Comparison of ENCODE assay signal across 8 cellular contexts in genomic region chr7:75727881-75728592, GRCh38. TPM values are rescaled to one million over a fixed set of nuclear protein-coding genes. Genes with fewer than 3 reads are reported as not detected.
DNase-seq lines count a peak whose midpoint lies in the region; ATAC-seq, FAIRE-seq and TF ChIP-seq lines count a peak whose summit lies in the region.

No MANE protein-coding gene starts in this region.

- H3K36me3 Mint-ChIP-seq in activated naive CD8-positive, alpha-beta T cell: no peaks in the 10 kb centered on the region

- DNase-seq in DMS79 (lab: John Stamatoyannopoulos, UW): peak; percentile 92
- DNase-seq in NCI-H1105 treated with DMSO at 0.1 percent for 48 hours (lab: John Stamatoyannopoulos, UW): peak; percentile 91
- peak; percentile 90 for DNase-seq in left lung
- DNase-seq in aorta: peak; percentile 50 to 65
- DNase-seq in hypothalamus (lab: John Stamatoyannopoulos, UW): no peak
- DNase-seq in D721Med (ENCODE audit: insufficient read length, low spot score): no peak

- H3K4me1 Mint-ChIP-seq in activated naive CD8-positive, alpha-beta T cell (ENCODE audit: low read depth): peaks cover 20% of the 10 kb centered on the region

- H3K27ac ChIP-seq in left lung (peak overlapping the region; percentile 58 to 68), aorta (ENCODE audit: low read depth in 1 of 2, low read length in 2 of 2) (peak overlapping the region in 1 of 2 donors; percentile 13)

- H3K9me3 ChIP-seq in left lung (no peaks in the 10 kb centered on the region), aorta (ENCODE audit: control insufficient read depth, low read length) (no peaks in the 10 kb centered on the region)

- H3K4me3 ChIP-seq in left lung (no peak overlapping the region), aorta (ENCODE audit: low read length in 2 of 2) (no peak overlapping the region)

- H3K27me3 ChIP-seq in left lung: no peaks in the 10 kb centered on the region
- H3K27me3 ChIP-seq in aorta (ENCODE audit: control insufficient read depth in 1 of 2, insufficient read depth in 2 of 2, low read length in 1 of 2): no peaks in the 10 kb centered on the region

- H3K27me3 Mint-ChIP-seq in activated naive CD8-positive, alpha-beta T cell: no peaks in the 10 kb centered on the region

- no peak for FAIRE-seq in D721Med (lab: Jason Lieb, UNC)

- no peaks in the 10 kb centered on the region for H3K9me3 Mint-ChIP-seq in activated naive CD8-positive, alpha-beta T cell (ENCODE audit: low read depth)

- WGBS in aorta, 2 donors: 54 to 61% methylated on average over 8 of the region's 8 CpGs

- TF ChIP-seq CTCF in left lung (IDR thresholded peaks at IDR 0.05) (no peak), D721Med (IDR thresholded peaks at IDR 0.05; ENCODE audit: insufficient read depth, missing control alignments) (no peak)

- H3K36me3 ChIP-seq in left lung (no peaks in the 10 kb centered on the region), aorta (ENCODE audit: control insufficient read depth in 1 of 2, insufficient read depth in 2 of 2, low read length in 1 of 2) (no peaks in the 10 kb centered on the region)

- H3K4me3 Mint-ChIP-seq in activated naive CD8-positive, alpha-beta T cell: peak overlapping the region; percentile 54

- intact Hi-C loops in left lung (cut with DNase I): no loop called here
- intact Hi-C loops in aorta (cut with DNase I): no loop called here

- H3K4me1 ChIP-seq in left lung (peaks cover 6 to 39% of the 10 kb centered on the region in 2 donors), aorta (ENCODE audit: control insufficient read depth in 1 of 2, insufficient read depth in 2 of 2, low read length in 2 of 2) (no peaks in the 10 kb centered on the region)

- peak overlapping the region; percentile 64 for H3K27ac Mint-ChIP-seq in activated naive CD8-positive, alpha-beta T cell

- peak; percentile 93 for ATAC-seq in left lung
- ATAC-seq in aorta (ENCODE audit: low FRiP score): peak; percentile 52
- ATAC-seq in GM21723 (IDR thresholded peaks at IDR 0.05; ENCODE audit: unreplicated experiment): no peak

RNA-seq across cellular contexts. Expression of gene HIP1, which starts 10.7 kb away (rescaled TPM):
- 10 to 100 TPM; 83.8 to 84.2 TPM for total RNA-seq in left lung
- total RNA-seq in aorta: 10 to 100 TPM; 56.8 to 87.9 TPM
- 10 to 100 TPM; 10.6 to 29.7 TPM for polyA plus RNA-seq in aorta

RNA-seq across cellular contexts. Expression of gene CCL26, which starts 44.0 kb away (rescaled TPM):
- total RNA-seq in left lung (under 1 TPM in 1 of 2 donors, not detected in 1; 0.58 TPM), aorta (1 to 10 TPM in 1 of 2 donors, not detected in 1; 1.9 TPM)
- 1 to 10 TPM in 1 of 2 donors, not detected in 1; 2.0 TPM for polyA plus RNA-seq in aorta

Comparison
In these comparisons a context has a peak if more than half of its experiments do, and no peak if none do; other contexts are left out.
1. DNase-seq: peak in DMS79 (single experiment), NCI-H1105 treated with DMSO at 0.1 percent for 48 hours (single experiment), left lung (2 of 2) and aorta (2 of 2); none in hypothalamus (0 of 51) and D721Med (single experiment).